In the genomic region with DNA sequence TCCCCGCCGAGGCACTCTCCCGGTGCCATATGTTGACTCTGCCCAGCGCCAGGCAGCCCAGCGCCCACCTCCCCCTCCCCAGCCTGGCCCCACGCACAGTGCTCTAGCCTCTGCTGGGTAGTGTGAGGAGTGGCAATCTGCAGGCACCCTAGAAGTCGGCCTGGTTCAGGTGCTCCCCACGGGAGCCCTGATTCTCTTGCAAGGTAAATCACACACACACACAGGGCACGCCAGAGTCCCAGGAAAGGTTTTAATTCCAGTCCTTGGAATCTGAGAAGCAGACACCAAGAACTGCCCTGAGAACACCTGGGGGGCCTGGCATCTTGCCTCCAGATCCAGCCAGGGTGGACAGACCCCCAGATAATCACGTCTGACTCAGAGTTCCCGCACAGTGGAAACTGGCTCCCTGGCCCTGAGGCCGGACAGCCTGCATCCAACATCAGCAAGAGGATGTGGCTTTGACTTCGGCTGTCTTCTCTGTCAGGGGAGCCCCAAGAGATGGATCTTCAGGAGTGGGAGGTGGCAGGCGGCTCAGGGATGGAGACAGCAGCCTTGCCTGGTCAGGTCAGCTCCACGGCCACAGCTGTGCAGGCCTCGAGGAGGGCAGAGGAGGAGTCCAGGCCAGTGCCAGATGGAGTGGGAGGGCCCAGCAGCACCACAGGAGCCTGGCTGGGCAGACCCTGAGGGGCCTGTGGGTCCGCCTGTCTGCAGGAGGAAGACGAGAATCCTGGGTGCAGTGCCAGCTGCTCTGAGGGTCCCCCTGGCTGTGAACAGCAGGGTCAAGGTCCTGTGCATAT, we compare ENCODE assay signal across 8 cellular contexts. TPM values are rescaled to one million over a fixed set of nuclear protein-coding genes. Genes with fewer than 3 reads are reported as not detected.
A peak's percentile ranks its signal among the peaks of the same experiment; 100 is the strongest.
DNase-seq lines count a peak whose midpoint lies in the region; ATAC-seq and TF ChIP-seq lines count a peak whose summit lies in the region.

No MANE protein-coding gene starts in this region.

- CTCF ChIA-PET in naive thymus-derived CD4-positive, alpha-beta T cell (lab: Charles Lee), result interaction anchor here (0.5 to 3.9 kb wide), 3 partner anchors 26 to 266 kb away, joined by 3 to 26 read pairs (median 3); no protein-coding TSS in a partner anchor

- DNase-seq in CD14-positive monocyte (ENCODE audit: low spot score) (no peak), M059J (ENCODE audit: low read depth) (peak; percentile 70), cerebellar cortex (ENCODE audit: low spot score) (peak; percentile 38), uterus (no peak)
- DNase-seq in naive thymus-derived CD4-positive, alpha-beta T cell, result no peak

- H3K27ac ChIP-seq in naive thymus-derived CD4-positive, alpha-beta T cell (ENCODE audit: low read depth, low read length), result peak overlapping the region; percentile 12
- peak overlapping the region in 1 of 2 donors; percentile 78 for H3K27ac ChIP-seq in uterus

- intact Hi-C loops in CD14-positive monocyte (cut with micrococcal nuclease) (no loop called here), uterus (cut with DNase I; ENCODE audit: low total_unique reads) (no loop called here)
- intact Hi-C loops in naive thymus-derived CD4-positive, alpha-beta T cell (cut with micrococcal nuclease), result no loop called here

- H3K27ac Mint-ChIP-seq in CD14-positive monocyte, result peak overlapping the region; percentile 89 to 98 (median 95)
- H3K27ac Mint-ChIP-seq in naive thymus-derived CD4-positive, alpha-beta T cell, result peak overlapping the region in 6 of 9 donors; percentile 21 to 87 (median 64)

- H3K36me3 Mint-ChIP-seq in CD14-positive monocyte, result peaks cover 57 to 69% of the 10 kb centered on the region in 2 donors
- H3K36me3 Mint-ChIP-seq in naive thymus-derived CD4-positive, alpha-beta T cell, result peaks cover 5 to 24% (median 8%) of the 10 kb centered on the region in 5 donors

- no peak for TF ChIP-seq POLR2A in uterus (IDR thresholded peaks at IDR 0.05)

- no peak for TF ChIP-seq CTCF in CD14-positive monocyte (IDR thresholded peaks at IDR 0.05)
- TF ChIP-seq CTCF in uterus (IDR thresholded peaks at IDR 0.05), result no peak

- peaks cover 26% of the 10 kb centered on the region for H3K4me1 Mint-ChIP-seq in CD14-positive monocyte
- H3K4me1 Mint-ChIP-seq in naive thymus-derived CD4-positive, alpha-beta T cell, result peaks cover 0 to 28% (median 13%) of the 10 kb centered on the region in 7 donors

- H3K27me3 ChIP-seq in naive thymus-derived CD4-positive, alpha-beta T cell (ENCODE audit: control insufficient read depth in 2 of 2, insufficient read depth in 2 of 2, low read length in 2 of 2), result no peaks in the 10 kb centered on the region
- H3K27me3 ChIP-seq in uterus, result no peaks in the 10 kb centered on the region

- POLR2A ChIA-PET in naive thymus-derived CD4-positive, alpha-beta T cell (lab: Charles Lee), result interaction anchor here (0.6 to 3.1 kb wide), 3 partner anchors 11 to 805 kb away, joined by 3 to 28 read pairs (median 5); no protein-coding TSS in a partner anchor

- no peak overlapping the region for H3K4me3 ChIP-seq in naive thymus-derived CD4-positive, alpha-beta T cell (ENCODE audit: low read length)
- no peak overlapping the region for H3K4me3 ChIP-seq in uterus

- no peak for ATAC-seq in naive thymus-derived CD4-positive, alpha-beta T cell
- ATAC-seq in HG02571 (IDR thresholded peaks at IDR 0.05; ENCODE audit: unreplicated experiment) (no peak), GM19395 (IDR thresholded peaks at IDR 0.05; ENCODE audit: unreplicated experiment) (no peak), GM21723 (IDR thresholded peaks at IDR 0.05; ENCODE audit: unreplicated experiment) (no peak)

- H3K9me3 Mint-ChIP-seq in CD14-positive monocyte, result no peaks in the 10 kb centered on the region
- no peaks in the 10 kb centered on the region for H3K9me3 Mint-ChIP-seq in naive thymus-derived CD4-positive, alpha-beta T cell

- no peak overlapping the region for H3K4me3 Mint-ChIP-seq in CD14-positive monocyte
- H3K4me3 Mint-ChIP-seq in naive thymus-derived CD4-positive, alpha-beta T cell, result peak overlapping the region in 8 of 10 donors; percentile 16 to 96 (median 86)

- H3K9me3 ChIP-seq in naive thymus-derived CD4-positive, alpha-beta T cell (ENCODE audit: control insufficient read depth in 2 of 3, low read length in 3 of 3), result no peaks in the 10 kb centered on the region
- no peaks in the 10 kb centered on the region for H3K9me3 ChIP-seq in uterus

- peaks cover 7 to 15% of the 10 kb centered on the region in 2 donors for H3K4me1 ChIP-seq in naive thymus-derived CD4-positive, alpha-beta T cell (ENCODE audit: control insufficient read depth in 2 of 2, insufficient read depth in 2 of 2, low read length in 2 of 2)
- peaks cover 3 to 12% of the 10 kb centered on the region in 2 donors for H3K4me1 ChIP-seq in uterus

- H3K27me3 Mint-ChIP-seq in CD14-positive monocyte (ENCODE audit: low read depth in 3 of 3), result no peaks in the 10 kb centered on the region
- H3K27me3 Mint-ChIP-seq in naive thymus-derived CD4-positive, alpha-beta T cell, result peaks cover 0 to 2% (median 0%) of the 10 kb centered on the region in 5 donors

- peaks cover 5 to 68% (median 10%) of the 10 kb centered on the region in 3 experiments for H3K36me3 ChIP-seq in naive thymus-derived CD4-positive, alpha-beta T cell (ENCODE audit: control insufficient read depth in 2 of 3, insufficient read depth in 3 of 3, low read length in 3 of 3)
- no peaks in the 10 kb centered on the region for H3K36me3 ChIP-seq in uterus

RNA-seq across cellular contexts. Expression of a gene that starts 1.1 kb away (rescaled TPM):
- 1 to 10 TPM; 6.1 to 7.6 TPM for polyA plus RNA-seq in CD14-positive monocyte
- total RNA-seq in M059J (2014; rRNA removed; shearing (Covaris generic)), result 13.5 and 19.6 TPM in 2 replicates
- total RNA-seq in naive thymus-derived CD4-positive, alpha-beta T cell, result 10 to 100 TPM in 3 of 5 experiments, 1 to 10 TPM in 2; 1.4 to 22.9 (median 12.3) TPM
- polyA plus RNA-seq in naive thymus-derived CD4-positive, alpha-beta T cell, result 1 to 10 TPM; 2.6 to 9.1 TPM
- total RNA-seq in uterus, result 10 to 100 TPM in 2 of 4 donors, 1 to 10 TPM in 2; 1.8 to 26.6 (median 8.6) TPM

RNA-seq across cellular contexts. Expression of a gene that starts 7.6 kb away (rescaled TPM):
- polyA plus RNA-seq in CD14-positive monocyte, result 10 to 100 TPM; 62.0 to 65.2 TPM
- 80.9 and 93.6 TPM in 2 replicates for total RNA-seq in M059J (2014; rRNA removed; shearing (Covaris generic))
- total RNA-seq in naive thymus-derived CD4-positive, alpha-beta T cell, result 10 to 100 TPM; 35.9 to 50.8 (median 48.4) TPM
- polyA plus RNA-seq in naive thymus-derived CD4-positive, alpha-beta T cell, result 10 to 100 TPM; 56.7 to 73.5 TPM
- 10 to 100 TPM; 15.0 to 77.4 (median 21.9) TPM for total RNA-seq in uterus

RNA-seq across cellular contexts. Expression of a gene that starts 10.1 kb away (rescaled TPM):
- polyA plus RNA-seq in CD14-positive monocyte, result 1 to 10 TPM; 1.7 TPM
- 33.0 and 40.3 TPM in 2 replicates for total RNA-seq in M059J (2014; rRNA removed; shearing (Covaris generic))
- total RNA-seq in naive thymus-derived CD4-positive, alpha-beta T cell, result 10 to 100 TPM in 2 of 5 experiments, 1 to 10 TPM in 3; 2.2 to 11.8 (median 7.6) TPM
- 10 to 100 TPM; 13.5 to 18.2 TPM for polyA plus RNA-seq in naive thymus-derived CD4-positive, alpha-beta T cell
- 10 to 100 TPM; 13.2 to 44.8 (median 26.2) TPM for total RNA-seq in uterus

RNA-seq across cellular contexts. Expression of a gene that starts 20.5 kb away (rescaled TPM):
- polyA plus RNA-seq in CD14-positive monocyte, result under 1 TPM in 1 of 2 donors, not detected in 1; 0.13 TPM
- total RNA-seq in M059J (2014; rRNA removed; shearing (Covaris generic)), result not detected in 2 replicates
- 1 to 10 TPM in 4 of 5 experiments, under 1 TPM in 1; 0.36 to 4.6 (median 1.8) TPM for total RNA-seq in naive thymus-derived CD4-positive, alpha-beta T cell
- 10 to 100 TPM; 10.6 to 10.9 TPM for polyA plus RNA-seq in naive thymus-derived CD4-positive, alpha-beta T cell
- 10 to 100 TPM; 14.1 to 91.2 (median 46.2) TPM for total RNA-seq in uterus

RNA-seq across cellular contexts. Expression of a gene that starts 34.3 kb away (rescaled TPM):
- under 1 TPM in 1 of 2 donors, not detected in 1; 0.11 TPM for polyA plus RNA-seq in CD14-positive monocyte
- total RNA-seq in M059J (2014; rRNA removed; shearing (Covaris generic)), result 1.6 and 6.1 TPM in 2 replicates
- 10 to 100 TPM in 3 of 5 experiments, 1 to 10 TPM in 2; 6.0 to 18.9 (median 12.0) TPM for total RNA-seq in naive thymus-derived CD4-positive, alpha-beta T cell
- 1 to 10 TPM; 2.7 to 6.2 TPM for polyA plus RNA-seq in naive thymus-derived CD4-positive, alpha-beta T cell
- 1 to 10 TPM in 2 of 4 donors, under 1 TPM in 1, not detected in 1; 0.26 to 3.5 (median 1.5) TPM for total RNA-seq in uterus

Comparison
In these comparisons a context has a peak if more than half of its experiments do, and no peak if none do; other contexts are left out.
1. DNase-seq: peak in M059J (single experiment) and cerebellar cortex (single experiment); none in CD14-positive monocyte (single experiment), naive thymus-derived CD4-positive, alpha-beta T cell (0 of 9) and uterus (0 of 2).
2. H3K4me3 Mint-ChIP-seq: peak in naive thymus-derived CD4-positive, alpha-beta T cell (8 of 10); none in CD14-positive monocyte (0 of 2).